ENCODE assay signal across 4 cellular contexts in the genomic region with DNA sequence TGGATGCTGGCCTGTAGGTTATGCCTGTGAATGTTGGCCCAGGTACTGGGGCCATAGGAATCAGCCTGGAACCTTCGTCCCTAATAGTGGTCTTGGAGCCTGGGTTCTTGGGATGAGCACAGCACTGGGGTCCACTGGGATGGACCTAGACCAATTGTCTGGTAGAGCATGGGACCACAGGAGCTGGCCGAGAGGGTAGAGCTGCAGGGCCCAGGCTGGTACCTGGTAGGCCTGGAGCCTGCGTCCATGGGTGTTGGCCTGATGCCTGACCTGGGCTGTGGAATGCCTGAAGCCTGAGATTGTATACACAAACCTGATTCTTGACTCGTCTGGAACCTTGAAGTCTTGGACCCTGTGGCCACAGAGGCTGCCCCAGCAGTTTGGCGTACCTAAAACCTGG. TPM values are rescaled to one million over a fixed set of nuclear protein-coding genes. Genes with fewer than 3 reads are reported as not detected.
"Had no signal": no experiment of that assay in that cellular context is flagged by ENCODE, and none has a peak within 500 bp of the region (broad histone marks: within the 10 kb centered on the region; RNA-seq: fewer than 3 reads in every experiment).

No MANE protein-coding gene starts in this region.

- ATAC-seq: GM12878 had no signal

- DNase-seq: GDM1, GF-D8 had no signal

- H3K4me3 ChIP-seq: GM12878 had no signal

RNA-seq across cellular contexts. Expression of a gene that starts 48.9 kb away (rescaled TPM):
- total RNA-seq: G401 had no signal
